9 cellular contexts compared by ENCODE assay signal in the genomic region with DNA sequence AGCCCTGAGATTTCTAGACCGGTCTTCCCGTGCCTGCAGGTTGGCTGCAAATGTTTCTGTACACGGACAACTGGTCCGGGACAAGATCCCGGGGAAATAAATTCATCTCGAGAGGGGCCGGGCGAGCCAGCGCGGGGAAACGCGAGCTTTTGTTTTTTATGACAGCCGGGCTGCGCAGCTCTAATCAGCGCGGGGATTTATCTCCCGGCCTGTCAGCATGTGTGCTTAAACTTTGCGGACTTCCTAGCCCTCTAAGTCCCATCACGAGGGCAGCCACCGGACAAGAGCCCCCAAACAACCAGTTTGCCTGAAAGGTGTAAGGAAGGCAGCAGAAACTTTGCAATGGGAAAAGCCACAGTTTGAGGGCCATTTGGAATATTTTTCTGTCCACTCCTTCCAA. TPM values are rescaled to one million over a fixed set of nuclear protein-coding genes. Genes with fewer than 3 reads are reported as not detected.
A peak's percentile ranks its signal among the peaks of the same experiment; 100 is the strongest.
DNase-seq lines count a peak whose midpoint lies in the region; ATAC-seq and TF ChIP-seq lines count a peak whose summit lies in the region.
"Had no signal": no experiment of that assay in that cellular context is flagged by ENCODE, and none has a peak within 500 bp of the region (broad histone marks: within the 10 kb centered on the region; RNA-seq: fewer than 3 reads in every experiment).

No MANE protein-coding gene starts in this region.

- H3K4me3 Mint-ChIP-seq in naive B cell, result peak overlapping the region in 5 of 8 donors; percentile 15 to 80 (median 69)

- peaks cover 13 to 40% (median 27%) of the 10 kb centered on the region in 3 donors for H3K4me1 Mint-ChIP-seq in naive B cell

- ATAC-seq in naive B cell (ENCODE audit: low read depth in 2 of 2), result no peak

- DNase-seq in Peyer's patch (peak in 1 of 3 donors; percentile 43), esophagus muscularis mucosa (ENCODE audit: extremely low spot score) (no peak), naive B cell (no peak), transverse colon (no peak), NCI-H2196 (lab: John Stamatoyannopoulos, UW; ENCODE audit: unreplicated experiment) (no peak), NCI-H187 treated with DMSO at 0.1 percent for 48 hours (lab: John Stamatoyannopoulos, UW) (no peak), amniotic stem cell (lab: John Stamatoyannopoulos, UW) (no peak)
- no peak for DNase-seq in activated CD8-positive, alpha-beta memory T cell treated with anti-CD3 and anti-CD28 coated beads for 24 hours
- DNase-seq: small intestine had no signal

- H3K27ac ChIP-seq in Peyer's patch (peak overlapping the region; percentile 22 to 94 (median 66)), esophagus muscularis mucosa (replicated peaks in 1 of 4) (peak overlapping the region; percentile 86 to 98 (median 93)), transverse colon (peak overlapping the region; percentile 91 to 96 (median 93))

- H3K4me1 ChIP-seq in Peyer's patch (no peaks in the 10 kb centered on the region), esophagus muscularis mucosa (peaks cover 0 to 11% (median 7%) of the 10 kb centered on the region in 4 donors), transverse colon (no peaks in the 10 kb centered on the region)

- H3K9me3 ChIP-seq in Peyer's patch (no peaks in the 10 kb centered on the region), esophagus muscularis mucosa (no peaks in the 10 kb centered on the region), transverse colon (no peaks in the 10 kb centered on the region)

- peaks cover 75 to 79% (median 78%) of the 10 kb centered on the region in 3 donors for H3K27me3 Mint-ChIP-seq in naive B cell

- TF ChIP-seq POLR2A in Peyer's patch (IDR thresholded peaks at IDR 0.05) (no peak), esophagus muscularis mucosa (IDR thresholded peaks at IDR 0.05; ENCODE audit: low read depth) (no peak), transverse colon (IDR thresholded peaks at IDR 0.05) (no peak)

- TF ChIP-seq EP300 in esophagus muscularis mucosa (IDR thresholded peaks at IDR 0.05) (no peak), transverse colon (IDR thresholded peaks at IDR 0.05; ENCODE audit: low read depth) (no peak)

- TF ChIP-seq CTCF in Peyer's patch (IDR thresholded peaks at IDR 0.05) (no peak), esophagus muscularis mucosa (IDR thresholded peaks at IDR 0.05) (no peak), transverse colon (IDR thresholded peaks at IDR 0.05) (no peak)

- in situ Hi-C loops in transverse colon (cut with MboI; ENCODE audit: low pct_ligation_motif_present in 1 of 4, low pct_unique_long_range_greater_than_20kb in 1 of 4, low sequenced_read_pairs in 3 of 4), result loop anchor here in 3 of 4 donors (25.0 kb wide), 5 partner anchors 247 to 1597 kb away; no protein-coding TSS in a partner anchor

- no peak overlapping the region for H3K27ac Mint-ChIP-seq in naive B cell

- H3K36me3 ChIP-seq in Peyer's patch, result no peaks in the 10 kb centered on the region
- peaks cover 0 to 41% (median 9%) of the 10 kb centered on the region in 4 donors for H3K36me3 ChIP-seq in esophagus muscularis mucosa
- no peaks in the 10 kb centered on the region for H3K36me3 ChIP-seq in transverse colon

- intact Hi-C loops in esophagus muscularis mucosa (cut with DNase I), result no loop called here
- intact Hi-C loops in transverse colon (cut with DNase I; ENCODE audit: low total_unique reads), result loop anchor here (5.0 kb wide), 1 partner anchor 252 kb away; no protein-coding TSS in a partner anchor

- peaks cover 0 to 3% of the 10 kb centered on the region in 2 donors for H3K36me3 Mint-ChIP-seq in naive B cell

- H3K27me3 ChIP-seq in Peyer's patch (no peaks in the 10 kb centered on the region), esophagus muscularis mucosa (no peaks in the 10 kb centered on the region), transverse colon (peaks cover 81% of the 10 kb centered on the region)

- H3K4me3 ChIP-seq in Peyer's patch, result peak overlapping the region; percentile 21 to 60 (median 37)
- H3K4me3 ChIP-seq in esophagus muscularis mucosa, result peak overlapping the region; percentile 77 to 85 (median 80)
- peak overlapping the region; percentile 26 to 73 (median 58) for H3K4me3 ChIP-seq in transverse colon

- H3K9me3 Mint-ChIP-seq in naive B cell, result peaks cover 0 to 3% (median 0%) of the 10 kb centered on the region in 7 donors

- WGBS in esophagus muscularis mucosa, result 3% methylated on average over 11 of the region's 20 CpGs
- 0 to 14% methylated on average over 1 to 20 of the region's 20 CpGs for WGBS in transverse colon (ENCODE audit: low coverage in 1 of 2), 2 donors

RNA-seq across cellular contexts. Expression of gene MEIS1, which starts 5.8 kb away (rescaled TPM):
- total RNA-seq in Peyer's patch (10 to 100 TPM in 3 of 4 donors, 1 to 10 TPM in 1; 7.2 to 64.4 (median 16.3) TPM), esophagus muscularis mucosa (100 to 1,000 TPM in 3 of 4 donors, 10 to 100 TPM in 1; 89.8 to 166 (median 132) TPM), transverse colon (100 to 1,000 TPM in 1 of 4 donors, 10 to 100 TPM in 3; 25.9 to 129 (median 28.8) TPM)
- 1 to 10 TPM in 1 of 6 donors, under 1 TPM in 2, not detected in 3; 0.56 to 1.9 (median 0.90) TPM for polyA plus RNA-seq in naive B cell (ENCODE audit: low read depth in 6 of 6)
